19 cellular contexts compared by ENCODE assay signal in genomic region chr4:184021389-184021788, GRCh38.
"Had no signal": no experiment of that assay in that cellular context is flagged by ENCODE, and none has a peak within 500 bp of the region (broad histone marks: within the 10 kb centered on the region; RNA-seq: fewer than 3 reads in every experiment).

No MANE protein-coding gene starts in this region.

- H3K27me3 ChIP-seq: gastroesophageal sphincter, transverse colon had no signal

- H3K4me1 ChIP-seq: gastroesophageal sphincter, transverse colon had no signal

- H3K4me3 ChIP-seq: coronary artery, gastroesophageal sphincter, left ventricle myocardium inferior, smooth muscle cell, transverse colon had no signal

- ATAC-seq: activated CD4-positive, CD25-positive, alpha-beta regulatory T cell treated with anti-CD3 and anti-CD28 coated beads, Interleukin-2, amount 50 U/mL, for 24 hours; gastroesophageal sphincter; natural killer cell; right cardiac atrium; T-cell had no signal

- H3K4me2 ChIP-seq: smooth muscle cell had no signal

- DNase-seq: activated CD4-positive, alpha-beta T cell treated with anti-CD3 and anti-CD28 coated beads, Interleukin-2, amount 50 U/mL, for 1 hour; activated CD8-positive, alpha-beta memory T cell treated with anti-CD3 and anti-CD28 coated beads for 24 hours; activated gamma-delta T cell treated with Interleukin-2 at 50 U/mL for 16 hours; amniotic stem cell; islet precursor cell; left ventricle myocardium inferior; mesenchymal stem cell; natural killer cell; right cardiac atrium; stimulated activated CD4-positive, alpha-beta T cell treated with anti-CD3 and anti-CD28 coated beads, Interleukin-4, amount 100 ng/mL, for 4 hours; stimulated activated CD8-positive, alpha-beta memory T cell treated with anti-CD3 and anti-CD28 coated beads, Interleukin-4, amount 100 ng/mL, for 48 hours; stimulated activated naive CD4-positive, alpha-beta T cell treated with Interleukin-2 at 50 U/mL for 16 hours; T-cell; T-helper 9 cell; transverse colon had no signal

- H3K36me3 ChIP-seq: gastroesophageal sphincter, left ventricle myocardium inferior, transverse colon had no signal

- H3K27ac ChIP-seq: coronary artery, gastroesophageal sphincter, transverse colon had no signal

- H3K9me3 ChIP-seq: gastroesophageal sphincter, left ventricle myocardium inferior, transverse colon had no signal
